In genomic region chr16:3023669-3024478, GRCh38 we compare ENCODE assay signal across 1 cellular context.
A peak's percentile ranks its signal among the peaks of the same experiment; 100 is the strongest.
TF ChIP-seq lines count a peak whose summit lies in the region.

A gene with protein sequence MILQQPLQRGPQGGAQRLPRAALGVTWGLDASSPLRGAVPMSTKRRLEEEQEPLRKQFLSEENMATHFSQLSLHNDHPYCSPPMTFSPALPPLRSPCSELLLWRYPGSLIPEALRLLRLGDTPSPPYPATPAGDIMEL (minus strand): TSS chr16:3023942. CDS start chr16:3023941, 1 bp downstream.
Gene THOC6, plus strand, starts transcription at chr16:3024035. Its CDS starts 292 bp downstream, at chr16:3024327.

TF ChIP-seq in K562, 482 proteins besides CTCF, POLR2A, EP300 and RAD21 (continued from another document and continues in another):
- TF ChIP-seq, protein P1, sequence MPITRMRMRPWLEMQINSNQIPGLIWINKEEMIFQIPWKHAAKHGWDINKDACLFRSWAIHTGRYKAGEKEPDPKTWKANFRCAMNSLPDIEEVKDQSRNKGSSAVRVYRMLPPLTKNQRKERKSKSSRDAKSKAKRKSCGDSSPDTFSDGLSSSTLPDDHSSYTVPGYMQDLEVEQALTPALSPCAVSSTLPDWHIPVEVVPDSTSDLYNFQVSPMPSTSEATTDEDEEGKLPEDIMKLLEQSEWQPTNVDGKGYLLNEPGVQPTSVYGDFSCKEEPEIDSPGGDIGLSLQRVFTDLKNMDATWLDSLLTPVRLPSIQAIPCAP (CRISPR knock-in tag; IDR thresholded peaks at IDR 0.05; ENCODE audit: borderline replicate concordance), result no peak
- TF ChIP-seq CREBBP (IDR thresholded peaks at IDR 0.05; ENCODE audit: low read depth, low read length) (no peak), SAFB2 (IDR thresholded peaks at IDR 0.05; ENCODE audit: borderline replicate concordance, low read depth, low read length, severe bottlenecking) (no peak), KLF6 (CRISPR knock-in tag; IDR thresholded peaks at IDR 0.05; ENCODE audit: borderline replicate concordance) (no peak), CBFB (CRISPR knock-in tag; IDR thresholded peaks at IDR 0.05) (peak; percentile 14; the same call in 1 of the 2 replicates), TAF9B (IDR thresholded peaks at IDR 0.05; ENCODE audit: partially characterized antibody) (no peak), FOXA1 (IDR thresholded peaks at IDR 0.05; ENCODE audit: borderline replicate concordance) (no peak), MEF2D (tag; conservative IDR thresholded peaks at IDR 0.05; ENCODE audit: low read depth) (peak; percentile 48; the same call in 1 of the 2 replicates), NFRKB (IDR thresholded peaks at IDR 0.05; ENCODE audit: low read depth) (no peak; the same call in 1 of the 2 replicates), ZNF551 (CRISPR knock-in tag; IDR thresholded peaks at IDR 0.05) (no peak), LARP7 (IDR thresholded peaks at IDR 0.05) (no peak), COPS2 (conservative IDR thresholded peaks at IDR 0.05) (no peak), ZNF707 (CRISPR knock-in tag; conservative IDR thresholded peaks at IDR 0.05) (no peak), ZNF165 (CRISPR knock-in tag; IDR thresholded peaks at IDR 0.05; ENCODE audit: borderline replicate concordance) (no peak), ZNF507 (tag; conservative IDR thresholded peaks at IDR 0.05) (no peak), SIRT6 (IDR thresholded peaks at IDR 0.05; ENCODE audit: low read depth, low read length) (no peak), MCM7 (IDR thresholded peaks at IDR 0.05) (no peak), NCOA4 (IDR thresholded peaks at IDR 0.05; ENCODE audit: partially characterized antibody) (no peak), SFPQ (IDR thresholded peaks at IDR 0.05; ENCODE audit: low read depth, low read length) (no peak), HSF4 (CRISPR knock-in tag; IDR thresholded peaks at IDR 0.05; ENCODE audit: borderline replicate concordance) (no peak), HOXB6 (CRISPR knock-in tag; IDR thresholded peaks at IDR 0.05; ENCODE audit: borderline replicate concordance) (no peak), PTRF (tag; IDR thresholded peaks at IDR 0.05) (no peak), SRSF3 (IDR thresholded peaks at IDR 0.05; ENCODE audit: insufficient read depth, low read length) (no peak), NEUROD1 (IDR thresholded peaks at IDR 0.05; ENCODE audit: borderline replicate concordance, low read depth, low read length, partially characterized antibody) (peak; percentile 47), ZBTB17 (CRISPR knock-in tag; IDR thresholded peaks at IDR 0.05) (peak; percentile 86), BRD9 (IDR thresholded peaks at IDR 0.05; ENCODE audit: low read depth, partially characterized antibody) (no peak), EZH2 (IDR thresholded peaks at IDR 0.05; ENCODE audit: borderline replicate concordance, low read depth, low read length) (no peak), ZNF311 (CRISPR knock-in tag; IDR thresholded peaks at IDR 0.05) (no peak), DDX20 (tag; IDR thresholded peaks at IDR 0.05; ENCODE audit: low read depth) (no peak), RBM14 (IDR thresholded peaks at IDR 0.05; ENCODE audit: borderline replicate concordance, insufficient read depth, low read depth, low read length) (no peak), KHSRP (IDR thresholded peaks at IDR 0.05) (no peak), ETS1 (conservative IDR thresholded peaks at IDR 0.05; ENCODE audit: control insufficient read depth, low read depth, low read length) (peak; percentile 99), ESRRA (IDR thresholded peaks at IDR 0.05; ENCODE audit: borderline replicate concordance, low read depth) (0 out of 2 replicates have a peak, but pooled peaks have one; percentile 42), U2AF1 (optimal IDR thresholded peaks at IDR 0.05; ENCODE audit: low read depth, low read length) (peak; percentile 64), MXI1 (IDR thresholded peaks at IDR 0.05; ENCODE audit: low read depth, low read length) (peak; percentile 31), TEAD1 (CRISPR knock-in tag; IDR thresholded peaks at IDR 0.05) (peak; percentile 56; a peak in 2 of 4 replicates), NR2C2 (CRISPR knock-in tag; IDR thresholded peaks at IDR 0.05) (peak; percentile 91), NR2C2 (tag; IDR thresholded peaks at IDR 0.05) (peak; percentile 95), ZNF384 (IDR thresholded peaks at IDR 0.05; ENCODE audit: low read depth, low read length) (peak; percentile 56; the same call in 1 of the 2 replicates), SAP30 (IDR thresholded peaks at IDR 0.05; ENCODE audit: borderline replicate concordance, insufficient read depth, low read depth, low read length, poor library complexity, severe bottlenecking) (peak; percentile 54), E2F1 (CRISPR knock-in tag; IDR thresholded peaks at IDR 0.05) (peak; percentile 52; the same call in 1 of the 2 replicates), UBTF (IDR thresholded peaks at IDR 0.05; ENCODE audit: borderline replicate concordance in 1 of 2, low read depth in 2 of 2, low read length in 2 of 2) (no peak), PHB2 (IDR thresholded peaks at IDR 0.05; ENCODE audit: low read depth) (no peak), POLR2H (tag; IDR thresholded peaks at IDR 0.05; ENCODE audit: low read depth) (no peak), DNMT1 (IDR thresholded peaks at IDR 0.05) (peak; percentile 72; the same call in 1 of the 2 replicates), POLR3G (IDR thresholded peaks at IDR 0.05; ENCODE audit: extremely low read depth, insufficient read length, insufficient replicate concordance) (no peak), KDM1A (IDR thresholded peaks at IDR 0.05) (no peak), ZNF24 (IDR thresholded peaks at IDR 0.05) (no peak), PREB (CRISPR knock-in tag; IDR thresholded peaks at IDR 0.05) (no peak), POLR2G (IDR thresholded peaks at IDR 0.05; ENCODE audit: low read depth, low read length) (peak; percentile 96), MCM2 (IDR thresholded peaks at IDR 0.05; ENCODE audit: low read depth) (no peak), ZEB2 (IDR thresholded peaks at IDR 0.05) (no peak), PHTF2 (CRISPR knock-in tag; IDR thresholded peaks at IDR 0.05) (no peak), HCFC1 (IDR thresholded peaks at IDR 0.05; ENCODE audit: low read depth, low read length) (peak; percentile 99), ZFP1 (CRISPR knock-in tag; IDR thresholded peaks at IDR 0.05) (no peak), HLTF (IDR thresholded peaks at IDR 0.05) (no peak), RBM17 (IDR thresholded peaks at IDR 0.05; ENCODE audit: borderline replicate concordance, low read depth, low read length) (no peak)
- TF ChIP-seq, protein P2, sequence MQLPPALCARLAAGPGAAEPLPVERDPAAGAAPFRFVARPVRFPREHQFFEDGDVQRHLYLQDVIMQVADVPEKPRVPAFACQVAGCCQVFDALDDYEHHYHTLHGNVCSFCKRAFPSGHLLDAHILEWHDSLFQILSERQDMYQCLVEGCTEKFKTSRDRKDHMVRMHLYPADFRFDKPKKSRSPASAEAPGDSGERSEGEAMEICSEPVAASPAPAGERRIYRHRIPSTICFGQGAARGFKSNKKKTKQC (CRISPR knock-in tag; IDR thresholded peaks at IDR 0.05), result no peak
- TF ChIP-seq, protein P3, sequence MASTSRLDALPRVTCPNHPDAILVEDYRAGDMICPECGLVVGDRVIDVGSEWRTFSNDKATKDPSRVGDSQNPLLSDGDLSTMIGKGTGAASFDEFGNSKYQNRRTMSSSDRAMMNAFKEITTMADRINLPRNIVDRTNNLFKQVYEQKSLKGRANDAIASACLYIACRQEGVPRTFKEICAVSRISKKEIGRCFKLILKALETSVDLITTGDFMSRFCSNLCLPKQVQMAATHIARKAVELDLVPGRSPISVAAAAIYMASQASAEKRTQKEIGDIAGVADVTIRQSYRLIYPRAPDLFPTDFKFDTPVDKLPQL (IDR thresholded peaks at IDR 0.05; ENCODE audit: extremely low read depth, insufficient read length), result no peak
- TF ChIP-seq, protein P4, sequence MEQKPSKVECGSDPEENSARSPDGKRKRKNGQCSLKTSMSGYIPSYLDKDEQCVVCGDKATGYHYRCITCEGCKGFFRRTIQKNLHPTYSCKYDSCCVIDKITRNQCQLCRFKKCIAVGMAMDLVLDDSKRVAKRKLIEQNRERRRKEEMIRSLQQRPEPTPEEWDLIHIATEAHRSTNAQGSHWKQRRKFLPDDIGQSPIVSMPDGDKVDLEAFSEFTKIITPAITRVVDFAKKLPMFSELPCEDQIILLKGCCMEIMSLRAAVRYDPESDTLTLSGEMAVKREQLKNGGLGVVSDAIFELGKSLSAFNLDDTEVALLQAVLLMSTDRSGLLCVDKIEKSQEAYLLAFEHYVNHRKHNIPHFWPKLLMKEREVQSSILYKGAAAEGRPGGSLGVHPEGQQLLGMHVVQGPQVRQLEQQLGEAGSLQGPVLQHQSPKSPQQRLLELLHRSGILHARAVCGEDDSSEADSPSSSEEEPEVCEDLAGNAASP (IDR thresholded peaks at IDR 0.05), result no peak
- TF ChIP-seq, protein P5, sequence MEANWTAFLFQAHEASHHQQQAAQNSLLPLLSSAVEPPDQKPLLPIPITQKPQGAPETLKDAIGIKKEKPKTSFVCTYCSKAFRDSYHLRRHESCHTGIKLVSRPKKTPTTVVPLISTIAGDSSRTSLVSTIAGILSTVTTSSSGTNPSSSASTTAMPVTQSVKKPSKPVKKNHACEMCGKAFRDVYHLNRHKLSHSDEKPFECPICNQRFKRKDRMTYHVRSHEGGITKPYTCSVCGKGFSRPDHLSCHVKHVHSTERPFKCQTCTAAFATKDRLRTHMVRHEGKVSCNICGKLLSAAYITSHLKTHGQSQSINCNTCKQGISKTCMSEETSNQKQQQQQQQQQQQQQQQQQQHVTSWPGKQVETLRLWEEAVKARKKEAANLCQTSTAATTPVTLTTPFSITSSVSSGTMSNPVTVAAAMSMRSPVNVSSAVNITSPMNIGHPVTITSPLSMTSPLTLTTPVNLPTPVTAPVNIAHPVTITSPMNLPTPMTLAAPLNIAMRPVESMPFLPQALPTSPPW (CRISPR knock-in tag; IDR thresholded peaks at IDR 0.05), result peak; percentile 56
